In genomic region chr15:101009176-101009575, GRCh38 we compare ENCODE assay signal across 13 cellular contexts.
DNase-seq lines count a peak whose midpoint lies in the region; ATAC-seq and TF ChIP-seq lines count a peak whose summit lies in the region.
"Had no signal": no experiment of that assay in that cellular context is flagged by ENCODE, and none has a peak within 500 bp of the region (broad histone marks: within the 10 kb centered on the region; RNA-seq: fewer than 3 reads in every experiment).

No MANE protein-coding gene starts in this region.

- no peak overlapping the region for H3K27ac Mint-ChIP-seq in activated naive CD4-positive, alpha-beta T cell treated with anti-CD3 and anti-CD28 coated beads, Interleukin-2, amount 50 U/mL, for 24 hours
- H3K27ac Mint-ChIP-seq: activated T-helper 1 cell treated with anti-CD3 and anti-CD28 coated beads, Interleukin-12 subunit alpha, Interleukin-12 subunit beta, Interleukin-2, Interleukin-4 antibody, amounts not matched to agents 30 ng/mL and 10 ng/mL and 1 ng/mL, durations not matched to agents 14 hours and 24 hours and 36 hours had no signal

- H3K4me3 ChIP-seq in SU-DHL-6 (ENCODE audit: insufficient read depth, low read length, poor library complexity, severe bottlenecking): no peak overlapping the region
- no peak overlapping the region for H3K4me3 ChIP-seq in transverse colon
- H3K4me3 ChIP-seq in HAP-1: no peak overlapping the region
- H3K4me3 ChIP-seq in gastroesophageal sphincter: no peak overlapping the region

- no peak overlapping the region for H2AFZ ChIP-seq in SU-DHL-6 (ENCODE audit: low read depth, low read length, severe bottlenecking)

- intact Hi-C loops in transverse colon (cut with DNase I; ENCODE audit: low total_unique reads): no loop called here

- TF ChIP-seq CTCF in SU-DHL-6 (IDR thresholded peaks at IDR 0.05; ENCODE audit: insufficient read depth, low read length, poor library complexity, severe bottlenecking) (no peak), transverse colon (IDR thresholded peaks at IDR 0.05) (no peak), gastroesophageal sphincter (IDR thresholded peaks at IDR 0.05) (no peak)

- TF ChIP-seq POLR2A in transverse colon (IDR thresholded peaks at IDR 0.05): no peak
- TF ChIP-seq POLR2A in gastroesophageal sphincter (IDR thresholded peaks at IDR 0.05): no peak

- H3K4me1 ChIP-seq in transverse colon (peaks cover 8 to 24% (median 13%) of the 10 kb centered on the region in 4 donors), HAP-1 (peaks cover 8% of the 10 kb centered on the region; the same call in 1 of the 2 replicates), gastroesophageal sphincter (peaks cover 0 to 23% (median 6%) of the 10 kb centered on the region in 3 donors)

- H3K79me2 ChIP-seq in SU-DHL-6 (ENCODE audit: insufficient read depth, low read length): no peaks in the 10 kb centered on the region

- H3K9me3 Mint-ChIP-seq in activated naive CD4-positive, alpha-beta T cell treated with anti-CD3 and anti-CD28 coated beads, Interleukin-2, amount 50 U/mL, for 24 hours: no peaks in the 10 kb centered on the region

- TF ChIP-seq EP300 in transverse colon (IDR thresholded peaks at IDR 0.05; ENCODE audit: low read depth) (no peak), gastroesophageal sphincter (IDR thresholded peaks at IDR 0.05) (no peak)

- no peaks in the 10 kb centered on the region for H3K9me2 ChIP-seq in SU-DHL-6 (replicated peaks; ENCODE audit: insufficient read depth, low read length)

- H3K36me3 ChIP-seq in SU-DHL-6 (ENCODE audit: low read length): peaks cover 29% of the 10 kb centered on the region
- peaks cover 0 to 11% (median 0%) of the 10 kb centered on the region in 4 donors for H3K36me3 ChIP-seq in transverse colon
- H3K36me3 ChIP-seq in HAP-1 (replicated peaks): peaks cover 6% of the 10 kb centered on the region; the same call in 1 of the 2 replicates
- peaks cover 0 to 32% of the 10 kb centered on the region in 2 donors for H3K36me3 ChIP-seq in gastroesophageal sphincter

- H4K20me1 ChIP-seq in SU-DHL-6 (ENCODE audit: low read depth, low read length): no peaks in the 10 kb centered on the region

- H3K4me2 ChIP-seq in SU-DHL-6 (ENCODE audit: low read depth, low read length, poor library complexity, severe bottlenecking): peak overlapping the region; percentile 79

- H3K9me3 ChIP-seq in SU-DHL-6 (ENCODE audit: insufficient read depth, low read length): no peaks in the 10 kb centered on the region
- no peaks in the 10 kb centered on the region for H3K9me3 ChIP-seq in transverse colon
- H3K9me3 ChIP-seq in HAP-1: peaks cover 3% of the 10 kb centered on the region; the same call in 1 of the 2 replicates
- H3K9me3 ChIP-seq in gastroesophageal sphincter: no peaks in the 10 kb centered on the region
- H3K9me3 ChIP-seq: lower lobe of right lung had no signal

- ATAC-seq in left lobe of liver (no peak), HG03097 (IDR thresholded peaks at IDR 0.05; ENCODE audit: low FRiP score, unreplicated experiment) (no peak), gastroesophageal sphincter (no peak)

- 84% methylated on average over 2 of the region's 2 CpGs; no CpG with 5 or more reads in 1 of the 2 donors for WGBS in transverse colon (ENCODE audit: low coverage in 1 of 2), 2 donors
- no CpG with 5 or more reads among the region's 2 CpGs for WGBS in gastroesophageal sphincter (ENCODE audit: low coverage in 1 of 2), 2 donors

- DNase-seq in activated naive CD4-positive, alpha-beta T cell treated with anti-CD3 and anti-CD28 coated beads, Interleukin-2, amount 50 U/mL, for 16 hours: no peak
- peak; percentile 12 for DNase-seq in left lobe of liver (ENCODE audit: low spot score)
- peak; percentile 7 for DNase-seq in transverse colon
- DNase-seq in HAP-1 (ENCODE audit: low spot score in 2 of 2): no peak
- DNase-seq: GDM1, retina had no signal

- H3K27me3 Mint-ChIP-seq in activated naive CD4-positive, alpha-beta T cell treated with anti-CD3 and anti-CD28 coated beads, Interleukin-2, amount 50 U/mL, for 24 hours: no peaks in the 10 kb centered on the region

- peaks cover 17% of the 10 kb centered on the region for H3K4me1 Mint-ChIP-seq in activated naive CD4-positive, alpha-beta T cell treated with anti-CD3 and anti-CD28 coated beads, Interleukin-2, amount 50 U/mL, for 24 hours

- H3K27ac ChIP-seq in SU-DHL-6 (ENCODE audit: low read depth, low read length): peak overlapping the region; percentile 82
- no peak overlapping the region for H3K27ac ChIP-seq in transverse colon
- no peak overlapping the region for H3K27ac ChIP-seq in gastroesophageal sphincter
- H3K27ac ChIP-seq: lower lobe of right lung had no signal

- H3K9ac ChIP-seq in SU-DHL-6 (ENCODE audit: low read length): peak overlapping the region; percentile 52; the same call in 1 of the 2 replicates

- peak overlapping the region; percentile 88 for H3K4me3 Mint-ChIP-seq in activated naive CD4-positive, alpha-beta T cell treated with anti-CD3 and anti-CD28 coated beads, Interleukin-2, amount 50 U/mL, for 24 hours
- H3K4me3 Mint-ChIP-seq: neural crest cell had no signal

- H3F3A ChIP-seq in SU-DHL-6 (ENCODE audit: insufficient read depth): peaks cover 46% of the 10 kb centered on the region

- no peaks in the 10 kb centered on the region for H3K36me3 Mint-ChIP-seq in activated naive CD4-positive, alpha-beta T cell treated with anti-CD3 and anti-CD28 coated beads, Interleukin-2, amount 50 U/mL, for 24 hours

- H3K27me3 ChIP-seq in SU-DHL-6 (ENCODE audit: low read length) (no peaks in the 10 kb centered on the region), transverse colon (no peaks in the 10 kb centered on the region), HAP-1 (ENCODE audit: low read depth) (no peaks in the 10 kb centered on the region), gastroesophageal sphincter (peaks cover 12% of the 10 kb centered on the region)

- in situ Hi-C loops in transverse colon (cut with MboI; ENCODE audit: low pct_ligation_motif_present in 1 of 4, low pct_unique_long_range_greater_than_20kb in 1 of 4, low sequenced_read_pairs in 3 of 4) (loop anchor here (5.0 to 25.0 kb wide), 5 partner anchors 92 to 384 kb away; partner anchors contain the start of gene LRRK1 (in 3 of the 4)), HAP-1 (cut with MboI; ENCODE audit: low sequenced_read_pairs) (loop anchor here (5.0 kb wide), 2 partner anchors 92 to 382 kb away; partner anchors contain the start of gene LRRK1)

Comparison
In these comparisons a context has a peak if more than half of its experiments do, and no peak if none do; other contexts are left out.
1. DNase-seq: peak in left lobe of liver (single experiment) and transverse colon (single experiment); none in activated naive CD4-positive, alpha-beta T cell treated with anti-CD3 and anti-CD28 coated beads, Interleukin-2, amount 50 U/mL, for 16 hours (single experiment) and HAP-1 (0 of 2).